ENCODE assay signal across 17 cellular contexts in the genomic region with DNA sequence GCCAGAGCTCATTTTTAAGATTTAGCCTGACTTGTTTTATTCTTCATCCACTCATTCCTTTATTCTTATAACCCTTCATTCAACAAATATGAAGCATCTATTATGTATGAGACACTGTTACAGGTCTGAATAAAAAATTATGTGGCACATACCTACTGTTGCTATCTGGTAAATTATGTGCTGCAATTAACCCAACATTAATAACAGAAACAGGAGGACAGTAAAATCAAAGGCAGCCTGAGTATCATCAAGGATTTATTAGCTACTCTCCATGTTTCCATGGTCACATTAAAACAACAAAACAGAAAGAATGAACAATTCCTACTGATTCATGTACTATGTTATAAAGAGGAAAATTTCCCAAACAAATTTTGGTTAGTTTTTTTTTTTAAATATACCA. TPM values are rescaled to one million over a fixed set of nuclear protein-coding genes. Genes with fewer than 3 reads are reported as not detected.
A peak's percentile ranks its signal among the peaks of the same experiment; 100 is the strongest.
DNase-seq lines count a peak whose midpoint lies in the region; ATAC-seq and TF ChIP-seq lines count a peak whose summit lies in the region.
"Had no signal": no experiment of that assay in that cellular context is flagged by ENCODE, and none has a peak within 500 bp of the region (broad histone marks: within the 10 kb centered on the region; RNA-seq: fewer than 3 reads in every experiment).

No MANE protein-coding gene starts in this region.

- no peak overlapping the region for H3K27ac Mint-ChIP-seq in activated naive CD8-positive, alpha-beta T cell treated with anti-CD3 and anti-CD28 coated beads for 36 hours
- H3K27ac Mint-ChIP-seq: CD4-positive, alpha-beta T cell had no signal

- no peak overlapping the region for H3K4me3 Mint-ChIP-seq in activated naive CD8-positive, alpha-beta T cell treated with anti-CD3 and anti-CD28 coated beads for 36 hours
- H3K4me3 Mint-ChIP-seq: CD4-positive, alpha-beta T cell; H9 had no signal

- peak; percentile 76 for ATAC-seq in omental fat pad (ENCODE audit: low FRiP score)

- no peaks in the 10 kb centered on the region for H3K4me1 Mint-ChIP-seq in activated naive CD8-positive, alpha-beta T cell treated with anti-CD3 and anti-CD28 coated beads for 36 hours

- H3K4me3 ChIP-seq in SJCRH30 = no peak overlapping the region
- H3K4me3 ChIP-seq: BLaER1 treated with 17β-estradiol and CSF1 and Interleukin-3, amounts not matched to agents 10 nM and 100 nM had no signal

- peak overlapping the region; percentile 77 for H3K27ac ChIP-seq in SJCRH30
- H3K27ac ChIP-seq: 22Rv1; BLaER1 treated with 17β-estradiol and CSF1 and Interleukin-3, amounts not matched to agents 10 nM and 100 nM had no signal

- peaks cover 49% of the 10 kb centered on the region for H3K4me1 ChIP-seq in SJCRH30

- no peaks in the 10 kb centered on the region for H3K36me3 ChIP-seq in SJCRH30
- H3K36me3 ChIP-seq: BLaER1 treated with 17β-estradiol and CSF1 and Interleukin-3, amounts not matched to agents 10 nM and 100 nM had no signal

- no peak for TF ChIP-seq CTCF in omental fat pad (IDR thresholded peaks at IDR 0.05)

- no peaks in the 10 kb centered on the region for H3K36me3 Mint-ChIP-seq in activated naive CD8-positive, alpha-beta T cell treated with anti-CD3 and anti-CD28 coated beads for 36 hours

- 0 out of 2 replicates have a peak, but pooled peaks cover 6% of the 10 kb centered on the region for H3K9me3 ChIP-seq in SJCRH30 (replicated peaks)

- H3K27me3 Mint-ChIP-seq in activated naive CD8-positive, alpha-beta T cell treated with anti-CD3 and anti-CD28 coated beads for 36 hours = no peaks in the 10 kb centered on the region

- H3K27me3 ChIP-seq in SJCRH30 = no peaks in the 10 kb centered on the region
- H3K27me3 ChIP-seq: BLaER1 treated with 17β-estradiol and CSF1 and Interleukin-3, amounts not matched to agents 10 nM and 100 nM had no signal

- DNase-seq in DMS53 (lab: John Stamatoyannopoulos, UW) (peak; percentile 1), DMS53 treated with DMSO at 0.1 percent for 48 hours (lab: John Stamatoyannopoulos, UW; ENCODE audit: unreplicated experiment) (no peak), SJCRH30 (no peak), left kidney (ENCODE audit: low read depth, low spot score) (peak; percentile 78), omental fat pad (ENCODE audit: low spot score) (no peak), glomerular visceral epithelial cell (ENCODE audit: extremely low spot score) (no peak)
- DNase-seq in activated CD8-positive, alpha-beta memory T cell treated with anti-CD3 and anti-CD28 coated beads, Interleukin-2, amount 50 U/mL, for 48 hours = no peak
- DNase-seq in activated naive CD8-positive, alpha-beta T cell treated with anti-CD3 and anti-CD28 coated beads for 36 hours = no peak
- DNase-seq: Calu3; CD4-positive, alpha-beta T cell; DMS 273 treated with DMSO at 0.1 percent for 48 hours; DMS79 treated with DMSO at 0.1 percent for 48 hours; EL; GOT3; H9 had no signal

- no peaks in the 10 kb centered on the region for H3K9me3 Mint-ChIP-seq in activated naive CD8-positive, alpha-beta T cell treated with anti-CD3 and anti-CD28 coated beads for 36 hours
- H3K9me3 Mint-ChIP-seq: CD4-positive, alpha-beta T cell; H9 had no signal

RNA-seq across cellular contexts. Expression of a gene that starts 43.9 kb away (rescaled TPM):
- 26.8 and 28.9 TPM in 2 replicates for total RNA-seq in SJCRH30 (2014; rRNA removed; shearing (Covaris generic))
- 10 to 100 TPM; 18.2 to 42.9 (median 29.6) TPM for total RNA-seq in omental fat pad
- 10 to 100 TPM; 16.2 to 18.6 TPM for total RNA-seq in activated naive CD8-positive, alpha-beta T cell treated with anti-CD3 and anti-CD28 coated beads for 36 hours

Comparison
In these comparisons a context has a peak if more than half of its experiments do, and no peak if none do; other contexts are left out.
1. DNase-seq: peak in DMS53 (single experiment) and left kidney (single experiment); none in DMS53 treated with DMSO at 0.1 percent for 48 hours (single experiment), SJCRH30 (0 of 2), omental fat pad (single experiment), activated CD8-positive, alpha-beta memory T cell treated with anti-CD3 and anti-CD28 coated beads, Interleukin-2, amount 50 U/mL, for 48 hours (single experiment), glomerular visceral epithelial cell (single experiment) and activated naive CD8-positive, alpha-beta T cell treated with anti-CD3 and anti-CD28 coated beads for 36 hours (single experiment).